In genomic region chr20:45372646-45373352, GRCh38 we compare ENCODE assay signal across 9 cellular contexts. TPM values are rescaled to one million over a fixed set of nuclear protein-coding genes. Genes with fewer than 3 reads are reported as not detected.
DNase-seq lines count a peak whose midpoint lies in the region; ATAC-seq and TF ChIP-seq lines count a peak whose summit lies in the region.
"Had no signal": no experiment of that assay in that cellular context is flagged by ENCODE, and none has a peak within 500 bp of the region (broad histone marks: within the 10 kb centered on the region; RNA-seq: fewer than 3 reads in every experiment).

No MANE protein-coding gene starts in this region.

- CTCF ChIA-PET in T-cell (lab: Charles Lee), result interaction anchor here (0.6 to 8.6 kb wide), 15 partner anchors 10 to 398 kb away, joined by 3 to 86 read pairs (median 6); partner anchors contain the start of genes PIGT (in 1 of the 2) and SYS1 (in 1 of the 2)

- H3K36me3 Mint-ChIP-seq in T-cell (peaks cover 23% of the 10 kb centered on the region), osteocyte (ENCODE audit: unreplicated experiment) (peaks cover 10% of the 10 kb centered on the region)

- intact Hi-C loops in Right ventricle myocardium superior (cut with DNase I), result loop anchor here (5.0 kb wide), 1 partner anchor 45 kb away; no protein-coding TSS in a partner anchor

- no peaks in the 10 kb centered on the region for H3K27me3 Mint-ChIP-seq in T-cell
- H3K27me3 Mint-ChIP-seq in osteocyte (ENCODE audit: unreplicated experiment), result no peaks in the 10 kb centered on the region

- ATAC-seq in T-cell (replicated peaks in 1 of 4) (no peak), Right ventricle myocardium superior (ENCODE audit: poor library complexity) (peak; percentile 70), SK-N-SH treated with all-trans-retinoic acid at 6 μM for 48 hours (no peak; the same call in 2 of the 3 replicates), HG03280 (IDR thresholded peaks at IDR 0.05; ENCODE audit: unreplicated experiment) (no peak)

- TF ChIP-seq CTCF in osteocyte (IDR thresholded peaks at IDR 0.05), result no peak

- peak overlapping the region; percentile 71 to 85 (median 80) for H3K4me3 Mint-ChIP-seq in T-cell
- H3K4me3 Mint-ChIP-seq in osteocyte (ENCODE audit: unreplicated experiment), result no peak overlapping the region

- H3K9me3 Mint-ChIP-seq in T-cell (no peaks in the 10 kb centered on the region), osteocyte (ENCODE audit: unreplicated experiment) (no peaks in the 10 kb centered on the region)

- POLR2A ChIA-PET in T-cell (lab: Charles Lee), result interaction anchor here (1.0 to 2.5 kb wide), 4 partner anchors 10 to 65 kb away, joined by 4 to 19 read pairs (median 6); partner anchors contain the start of gene SYS1 (in 1 of the 2)

- peak in 12 of 14 donors; percentile 15 to 77 (median 61) for DNase-seq in C1 segment of cervical spinal cord (lab: John Stamatoyannopoulos, UW)
- DNase-seq in T-cell, result no peak
- peak; percentile 63 for DNase-seq in Right ventricle myocardium superior
- DNase-seq in osteocyte (ENCODE audit: extremely low spot score, unreplicated experiment), result peak; percentile 66
- DNase-seq in activated effector memory CD4-positive, alpha-beta T cell treated with Interleukin-2 at 50 U/mL for 16 hours, result no peak
- DNase-seq in COLO829 (ENCODE audit: low spot score), result no peak

- H3K4me1 Mint-ChIP-seq in T-cell, result peaks cover 36 to 51% (median 46%) of the 10 kb centered on the region in 3 donors
- H3K4me1 Mint-ChIP-seq in osteocyte (ENCODE audit: unreplicated experiment), result peaks cover 5% of the 10 kb centered on the region

- peak overlapping the region; percentile 88 to 90 for H3K27ac Mint-ChIP-seq in T-cell
- no peak overlapping the region for H3K27ac Mint-ChIP-seq in osteocyte (ENCODE audit: unreplicated experiment)

TF ChIP-seq in SK-N-SH treated with all-trans-retinoic acid at 6 μM for 48 hours, 23 proteins besides CTCF, POLR2A, EP300 and RAD21:
- TF ChIP-seq ZFP30 (CRISPR knock-in tag; IDR thresholded peaks at IDR 0.05) (no peak), ISL1 (CRISPR knock-in tag; IDR thresholded peaks at IDR 0.05) (no peak), ZNF565 (CRISPR knock-in tag; conservative IDR thresholded peaks at IDR 0.05; ENCODE audit: low read depth) (no peak), ZC3H10 (CRISPR knock-in tag; IDR thresholded peaks at IDR 0.05) (no peak), CREB5 (CRISPR knock-in tag; IDR thresholded peaks at IDR 0.05; ENCODE audit: low read depth) (no peak)
TF ChIP-seq in SK-N-SH treated with all-trans-retinoic acid at 6 μM for 48 hours: peak in this region for 0.

RNA-seq across cellular contexts. Expression of gene TP53TG5, which starts 5.3 kb away (rescaled TPM):
- under 1 TPM in 3 of 5 donors, not detected in 2; 0.10 to 0.23 (median 0.16) TPM for total RNA-seq in T-cell
- total RNA-seq in Right ventricle myocardium superior, result 1.2 TPM
- total RNA-seq in osteocyte, result not detected in 2 replicates
- total RNA-seq: M059J had no signal

RNA-seq across cellular contexts. Expression of gene SYS1, which starts 9.8 kb away (rescaled TPM):
- total RNA-seq in T-cell (10 to 100 TPM; 53.1 to 86.9 (median 58.2) TPM), Right ventricle myocardium superior (25.3 TPM), osteocyte (23.7 and 23.8 TPM in 2 replicates)

RNA-seq across cellular contexts. Expression of gene SDC4, which starts 24.6 kb away (rescaled TPM):
- 1 to 10 TPM in 4 of 5 donors, under 1 TPM in 1; 0.68 to 4.4 (median 3.5) TPM for total RNA-seq in T-cell
- total RNA-seq in Right ventricle myocardium superior, result 80.7 TPM
- 31.5 and 32.3 TPM in 2 replicates for total RNA-seq in osteocyte

RNA-seq across cellular contexts. Expression of gene DBNDD2, which starts 35.3 kb away (rescaled TPM):
- 10 to 100 TPM; 10.1 to 16.8 (median 14.8) TPM for total RNA-seq in T-cell
- total RNA-seq in Right ventricle myocardium superior, result 350 TPM
- total RNA-seq in osteocyte, result 37.4 and 37.7 TPM in 2 replicates

RNA-seq across cellular contexts. Expression of gene PIGT, which starts 43.1 kb away (rescaled TPM):
- total RNA-seq in T-cell (100 to 1,000 TPM in 2 of 5 donors, 10 to 100 TPM in 3; 76.6 to 140 (median 79.4) TPM), Right ventricle myocardium superior (113 TPM), osteocyte (137 and 140 TPM in 2 replicates)

Comparison
In these comparisons a context has a peak if more than half of its experiments do, and no peak if none do; other contexts are left out.
1. DNase-seq: peak in C1 segment of cervical spinal cord (12 of 14), Right ventricle myocardium superior (single experiment) and osteocyte (single experiment); none in T-cell (0 of 34), activated effector memory CD4-positive, alpha-beta T cell treated with Interleukin-2 at 50 U/mL for 16 hours (single experiment) and COLO829 (single experiment).